ENCODE assay signal across 22 cellular contexts in the genomic region with DNA sequence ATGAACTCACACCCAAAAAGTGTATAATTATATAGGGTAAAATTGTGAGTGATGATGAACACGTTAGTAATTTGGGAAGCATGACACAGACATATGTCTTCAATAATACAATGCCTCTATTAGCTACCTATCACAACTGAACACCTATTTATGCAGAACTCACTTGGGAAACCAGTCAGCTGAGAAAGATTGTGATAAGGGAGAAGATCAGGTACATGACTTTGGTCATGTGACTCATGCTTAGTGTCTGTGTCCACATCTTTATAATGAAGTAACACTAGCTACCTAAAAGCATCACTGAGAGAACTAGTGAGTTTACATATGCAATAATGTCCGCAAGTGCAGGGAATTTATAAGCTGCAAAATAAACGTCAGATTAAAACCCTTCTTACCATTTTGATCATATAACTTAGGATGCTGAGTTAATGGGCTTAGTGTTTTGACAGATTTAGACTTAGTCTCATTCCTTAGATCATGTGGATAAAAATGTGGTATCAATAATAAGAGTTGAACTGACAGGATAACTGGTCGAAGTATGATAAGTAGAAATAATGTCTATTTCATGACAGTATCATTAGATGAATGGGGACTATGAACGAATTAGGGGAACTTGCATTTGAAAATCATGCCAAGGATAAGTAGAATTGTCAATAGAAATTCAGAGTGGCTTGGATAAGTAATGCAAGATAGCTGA. TPM values are rescaled to one million over a fixed set of nuclear protein-coding genes. Genes with fewer than 3 reads are reported as not detected.
"Had no signal": no experiment of that assay in that cellular context is flagged by ENCODE, and none has a peak within 500 bp of the region (broad histone marks: within the 10 kb centered on the region; RNA-seq: fewer than 3 reads in every experiment).

No MANE protein-coding gene starts in this region.

- H2AFZ ChIP-seq: parathyroid adenoma had no signal

- H3K79me2 ChIP-seq: parathyroid adenoma had no signal

- H3K9me3 ChIP-seq: breast epithelium, gastroesophageal sphincter, right atrium auricular region, uterus had no signal

- H3K4me3 ChIP-seq: breast epithelium, gastroesophageal sphincter, right atrium auricular region, smooth muscle cell, uterus had no signal

- H3K4me2 ChIP-seq: smooth muscle cell had no signal

- H3K36me3 ChIP-seq: breast epithelium, gastroesophageal sphincter, right atrium auricular region, uterus had no signal

- H3K27me3 ChIP-seq: breast epithelium, gastroesophageal sphincter, right atrium auricular region, uterus had no signal

- H3K27ac ChIP-seq: breast epithelium, gastroesophageal sphincter, parathyroid adenoma, right atrium auricular region, uterus had no signal

- DNase-seq: activated CD4-positive, alpha-beta T cell treated with anti-CD3 and anti-CD28 coated beads for 1 hour; activated CD8-positive, alpha-beta memory T cell treated with anti-CD3 and anti-CD28 coated beads, Interleukin-2, amount 10 ng/mL, durations not matched to agents 7 days and 5 days; activated CD8-positive, alpha-beta T cell treated with anti-CD3 and anti-CD28 coated beads, Interleukin-2, amount 10 ng/mL, durations not matched to agents 7 days and 5 days; activated T-cell treated with anti-CD3 and anti-CD28 coated beads, Interleukin-2, amount 50 U/mL, for 48 hours; dermis blood vessel endothelial cell; effector CD8-positive, alpha-beta T cell; hippocampal formation; immature natural killer cell; naive B cell; nephron progenitor cell; occipital lobe; stimulated activated CD4-positive, alpha-beta T cell treated with anti-CD3 and anti-CD28 coated beads, Interleukin-1b, Interleukin-23, amount 100 ng/mL, for 48 hours; stimulated activated CD4-positive, alpha-beta T cell treated with anti-CD3 and anti-CD28 coated beads, Interleukin-4, amount 100 ng/mL, for 4 hours; stimulated activated CD8-positive, alpha-beta memory T cell treated with anti-CD3 and anti-CD28 coated beads, Interleukin-4, amount 100 ng/mL, for 48 hours; stimulated activated naive CD8-positive, alpha-beta T cell treated with anti-CD3 and anti-CD28 coated beads, Interleukin-15, amount 100 ng/mL, for 72 hours; substantia nigra; uterus had no signal

- H3K9ac ChIP-seq: parathyroid adenoma had no signal

RNA-seq across cellular contexts. Expression of gene VWDE, which starts 11.6 kb away (rescaled TPM):
- polyA plus RNA-seq: smooth muscle cell had no signal
